In the genomic region with DNA sequence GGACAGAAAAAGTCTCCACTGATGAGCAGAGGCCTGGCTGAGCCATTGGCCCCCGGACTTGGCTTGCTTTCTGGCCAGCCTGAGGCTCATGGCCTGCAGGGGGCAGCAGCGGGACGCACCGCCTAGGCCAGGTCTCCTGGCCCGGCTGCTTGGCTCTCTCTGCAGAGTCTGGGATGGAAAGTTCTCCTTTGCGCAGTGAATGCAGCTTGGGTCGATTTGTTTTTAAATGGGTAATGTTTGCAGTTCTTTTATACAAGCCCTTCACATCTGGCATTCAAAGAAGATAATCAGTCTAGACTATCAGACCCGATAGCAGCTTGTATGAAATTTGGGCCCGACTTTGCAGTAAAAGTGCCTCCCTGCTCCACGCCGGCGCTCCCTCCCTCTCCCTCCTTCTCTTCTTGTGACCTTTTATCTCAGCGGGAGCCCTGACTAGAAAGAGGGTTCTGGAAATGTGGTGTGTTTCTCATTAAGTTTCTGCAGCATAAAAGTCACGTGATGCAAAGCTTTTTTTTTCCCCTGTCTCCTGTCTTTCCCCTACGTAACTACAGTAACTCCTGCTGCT, we compare ENCODE assay signal across 8 cellular contexts. TPM values are rescaled to one million over a fixed set of nuclear protein-coding genes. Genes with fewer than 3 reads are reported as not detected.
DNase-seq lines count a peak whose midpoint lies in the region; ATAC-seq, FAIRE-seq and TF ChIP-seq lines count a peak whose summit lies in the region.

No MANE protein-coding gene starts in this region.

- H3K18ac ChIP-seq in mesendoderm (ENCODE audit: low read length): no peak overlapping the region

- H2BK15ac ChIP-seq in mesendoderm (replicated peaks; ENCODE audit: low read depth): no peak overlapping the region

- no peak overlapping the region for H3K4ac ChIP-seq in mesendoderm (ENCODE audit: low read depth, low read length)

- H3K79me1 ChIP-seq in mesendoderm (ENCODE audit: low read length): no peaks in the 10 kb centered on the region

- H3K23ac ChIP-seq in mesendoderm (ENCODE audit: low read length): no peak overlapping the region

- H4K5ac ChIP-seq in mesendoderm (ENCODE audit: low read length): no peak overlapping the region

- H3K4me1 ChIP-seq in NT2/D1 (ENCODE audit: insufficient read depth, insufficient read length) (peaks cover 8% of the 10 kb centered on the region), mesendoderm (ENCODE audit: control insufficient read depth, low read depth, low read length) (no peaks in the 10 kb centered on the region)

- no peak overlapping the region for H3K27ac ChIP-seq in mesendoderm (ENCODE audit: low read depth, low read length)

- H3K4me2 ChIP-seq in mesendoderm (ENCODE audit: low read length): peak overlapping the region; percentile 47

- no CpG with 5 or more reads among the region's 15 CpGs for WGBS in mesendoderm (ENCODE audit: extremely low coverage, insufficient coverage, low lambda C conversion rate)

- ATAC-seq in HG03139 (IDR thresholded peaks at IDR 0.05; ENCODE audit: unreplicated experiment): peak; percentile 55

- no peak for TF ChIP-seq POLR2A in GM12892 (IDR thresholded peaks at IDR 0.05; ENCODE audit: low read depth, low read length)

- H3K9me3 ChIP-seq in NT2/D1 (ENCODE audit: insufficient read depth, low read length): no peaks in the 10 kb centered on the region

- H3K4me3 ChIP-seq in NT2/D1 (ENCODE audit: insufficient read length, low read depth): no peak overlapping the region
- no peak overlapping the region for H3K4me3 ChIP-seq in mesendoderm (ENCODE audit: low read length)

- H2AK5ac ChIP-seq in mesendoderm (ENCODE audit: low read length): no peak overlapping the region

- no peak overlapping the region for H3K56ac ChIP-seq in mesendoderm (ENCODE audit: low read length)

- DNase-seq in GM12892 (ENCODE audit: insufficient read length) (peak; percentile 32), NT2/D1 (ENCODE audit: low read depth, low spot score) (peak; percentile 87), mesendoderm (peak; percentile 88), NCI-H1436 treated with DMSO at 0.1 percent for 48 hours (lab: John Stamatoyannopoulos, UW) (no peak)
- peak; percentile 39 for DNase-seq in activated CD8-positive, alpha-beta memory T cell treated with anti-CD3 and anti-CD28 coated beads, Interleukin-2, amount 50 U/mL, for 24 hours (ENCODE audit: extremely low read depth)
- DNase-seq in stimulated activated CD8-positive, alpha-beta memory T cell treated with anti-CD3 and anti-CD28 coated beads, Interleukin-15, amount 100 ng/mL, for 24 hours (ENCODE audit: low read depth): peak; percentile 58

- peak overlapping the region; percentile 39 for H3K9ac ChIP-seq in NT2/D1 (ENCODE audit: insufficient read length, low read depth)
- peak overlapping the region; percentile 47 for H3K9ac ChIP-seq in mesendoderm (ENCODE audit: low read length)

- no peak overlapping the region for H4K8ac ChIP-seq in mesendoderm (ENCODE audit: low read depth, low read length)

- no peak overlapping the region for H2BK120ac ChIP-seq in mesendoderm (ENCODE audit: low read depth, low read length)

- H3K36me3 ChIP-seq in NT2/D1 (ENCODE audit: insufficient read depth, insufficient read length, low read length) (no peaks in the 10 kb centered on the region), mesendoderm (ENCODE audit: control insufficient read depth, insufficient read depth, low read length) (no peaks in the 10 kb centered on the region)

- H2BK5ac ChIP-seq in mesendoderm (ENCODE audit: low read length): no peak overlapping the region

- H3K27me3 ChIP-seq in NT2/D1 (ENCODE audit: insufficient read depth, insufficient read length): no peaks in the 10 kb centered on the region
- no peaks in the 10 kb centered on the region for H3K27me3 ChIP-seq in mesendoderm (ENCODE audit: insufficient read depth, low read length, poor library complexity)

- no peaks in the 10 kb centered on the region for H3K79me2 ChIP-seq in mesendoderm (ENCODE audit: control insufficient read depth, insufficient read depth, low read length)

- FAIRE-seq in GM12892 (lab: Jason Lieb, UNC) (peak; percentile 62), endometrium (lab: Jason Lieb, UNC) (peak; percentile 83)

RNA-seq across cellular contexts. Expression of a gene that starts 59.9 kb away (rescaled TPM):
- 9.4 TPM for polyA plus RNA-seq in GM12892 (2012; ENCODE audit: missing spikeins)
- 13.5 TPM for polyA plus RNA-seq in mesendoderm (2013, experiment 1 of 2)
- 13.7 TPM for polyA plus RNA-seq in mesendoderm (2013, experiment 2 of 2)
